17 cellular contexts compared by ENCODE assay signal in genomic region chr11:19828382-19829108, GRCh38.
DNase-seq lines count a peak whose midpoint lies in the region; ATAC-seq, FAIRE-seq and TF ChIP-seq lines count a peak whose summit lies in the region.
"Had no signal": no experiment of that assay in that cellular context is flagged by ENCODE, and none has a peak within 500 bp of the region (broad histone marks: within the 10 kb centered on the region; RNA-seq: fewer than 3 reads in every experiment).

No MANE protein-coding gene starts in this region.

- H3K79me2 ChIP-seq in trophoblast cell (ENCODE audit: control insufficient read depth, insufficient read depth, low read length, poor library complexity): no peaks in the 10 kb centered on the region

- H4K8ac ChIP-seq in trophoblast cell (ENCODE audit: low read depth, low read length): no peak overlapping the region

- no peak overlapping the region for H3K4me2 ChIP-seq in trophoblast cell (ENCODE audit: low read length)

- no peak overlapping the region for H3K14ac ChIP-seq in trophoblast cell (ENCODE audit: low read length)

- 0 out of 2 replicates have a peak, but pooled peaks cover 4% of the 10 kb centered on the region for H3K9me3 ChIP-seq in HUES48 (ENCODE audit: control insufficient read depth, insufficient read depth, low read length)
- peaks cover under 1% of the 10 kb centered on the region for H3K9me3 ChIP-seq in trophoblast cell (ENCODE audit: insufficient read depth, low read depth, low read length)
- H3K9me3 ChIP-seq: right atrium auricular region had no signal

- H4K12ac ChIP-seq in trophoblast cell (ENCODE audit: low read depth, low read length): no peak overlapping the region

- FAIRE-seq in bronchial epithelial cell (lab: Jason Lieb, UNC): no peak
- FAIRE-seq: astrocyte, GM19239 had no signal

- no peak overlapping the region for H2BK5ac ChIP-seq in trophoblast cell (ENCODE audit: low read depth, low read length, poor library complexity)

- TF ChIP-seq CTCF in bronchial epithelial cell (IDR thresholded peaks at IDR 0.05; ENCODE audit: insufficient read depth, low read length, severe bottlenecking): no peak

- no peak overlapping the region for H2BK12ac ChIP-seq in trophoblast cell (ENCODE audit: low read length)

- H3K4me1 ChIP-seq in HUES48 (ENCODE audit: control insufficient read depth, insufficient read depth, low read length) (peaks cover 52% of the 10 kb centered on the region), trophoblast cell (ENCODE audit: control insufficient read depth in 1 of 2, insufficient read depth in 2 of 2, low read length in 2 of 2) (peaks cover 6 to 16% of the 10 kb centered on the region in 2 experiments)

- WGBS in trophoblast cell (ENCODE audit: extremely low coverage, insufficient coverage, insufficient read length): no CpG with 5 or more reads among the region's 12 CpGs

- H3K27me3 ChIP-seq in HUES48 (ENCODE audit: control insufficient read depth, insufficient read depth, low read length) (no peaks in the 10 kb centered on the region), bronchial epithelial cell (ENCODE audit: control insufficient read depth, insufficient read depth, low read length) (no peaks in the 10 kb centered on the region), trophoblast cell (ENCODE audit: insufficient read depth, low read length) (no peaks in the 10 kb centered on the region)
- H3K27me3 ChIP-seq: esophagus squamous epithelium, right atrium auricular region had no signal

- no peak overlapping the region for H2BK120ac ChIP-seq in trophoblast cell (ENCODE audit: insufficient read depth, low read length, poor library complexity)

- no peak overlapping the region for H3K23ac ChIP-seq in trophoblast cell (ENCODE audit: low read length)

- H3K36me3 ChIP-seq in HUES48 (ENCODE audit: control insufficient read depth, insufficient read depth, low read length) (peaks cover 11% of the 10 kb centered on the region), bronchial epithelial cell (ENCODE audit: control insufficient read depth, insufficient read depth, low read length) (no peaks in the 10 kb centered on the region), trophoblast cell (ENCODE audit: control insufficient read depth in 1 of 2, insufficient read depth in 2 of 2, low read length in 2 of 2) (peaks cover under 1% of the 10 kb centered on the region in 2 experiments)

- H3K18ac ChIP-seq in trophoblast cell (ENCODE audit: low read length): no peak overlapping the region

- no peak overlapping the region for H3K9ac ChIP-seq in HUES48 (ENCODE audit: low read depth, low read length)
- no peak overlapping the region for H3K9ac ChIP-seq in trophoblast cell (ENCODE audit: low read length)

- peak; percentile 54 for ATAC-seq in GM18511 (IDR thresholded peaks at IDR 0.05; ENCODE audit: unreplicated experiment)
- no peak for ATAC-seq in GM19452 (IDR thresholded peaks at IDR 0.05; ENCODE audit: unreplicated experiment)
- ATAC-seq in HG02571 (IDR thresholded peaks at IDR 0.05; ENCODE audit: unreplicated experiment): no peak
- ATAC-seq: natural killer cell treated with Interleukin-12 subunit alpha and Interleukin-12 subunit beta and Interleukin-15 and Interleukin-18, amount 100 ng/mL, for 72 hours had no signal

- H3K4me3 ChIP-seq in HUES48 (ENCODE audit: low read depth, low read length) (no peak overlapping the region), bronchial epithelial cell (ENCODE audit: low read depth, low read length) (no peak overlapping the region), trophoblast cell (ENCODE audit: low read depth, low read length) (no peak overlapping the region)
- H3K4me3 ChIP-seq: esophagus squamous epithelium, lung, right atrium auricular region had no signal

- H2AK5ac ChIP-seq in trophoblast cell (ENCODE audit: low read length): no peak overlapping the region

- peak; percentile 80 for DNase-seq in bronchial epithelial cell (ENCODE audit: low read depth)
- peak in 1 of 2 donors; percentile 56 for DNase-seq in trophoblast cell
- no peak for DNase-seq in NCI-H187 treated with DMSO at 0.1 percent for 48 hours (lab: John Stamatoyannopoulos, UW)
- no peak for DNase-seq in SW480 (ENCODE audit: low spot score)
- DNase-seq: activated CD4-positive, alpha-beta T cell treated with anti-CD3 and anti-CD28 coated beads for 48 hours; activated T-cell treated with anti-CD3 and anti-CD28 coated beads, Interleukin-2, amount 50 U/mL, for 48 hours; esophagus squamous epithelium; Karpas-422 had no signal

- no peak overlapping the region for H3K4ac ChIP-seq in trophoblast cell (ENCODE audit: low read depth, low read length)

- no peak overlapping the region for H2AFZ ChIP-seq in trophoblast cell (ENCODE audit: insufficient read depth, low read length, poor library complexity)

- peak overlapping the region; percentile 52 for H4K91ac ChIP-seq in trophoblast cell (ENCODE audit: low read depth, low read length)

- H3K79me1 ChIP-seq in trophoblast cell (ENCODE audit: low read length): peaks cover 2% of the 10 kb centered on the region

- peak overlapping the region; percentile 37 for H3K27ac ChIP-seq in HUES48 (ENCODE audit: low read depth, low read length)
- no peak overlapping the region for H3K27ac ChIP-seq in trophoblast cell (ENCODE audit: low read depth, low read length)
- H3K27ac ChIP-seq: esophagus squamous epithelium, right atrium auricular region had no signal
